In the genomic region with DNA sequence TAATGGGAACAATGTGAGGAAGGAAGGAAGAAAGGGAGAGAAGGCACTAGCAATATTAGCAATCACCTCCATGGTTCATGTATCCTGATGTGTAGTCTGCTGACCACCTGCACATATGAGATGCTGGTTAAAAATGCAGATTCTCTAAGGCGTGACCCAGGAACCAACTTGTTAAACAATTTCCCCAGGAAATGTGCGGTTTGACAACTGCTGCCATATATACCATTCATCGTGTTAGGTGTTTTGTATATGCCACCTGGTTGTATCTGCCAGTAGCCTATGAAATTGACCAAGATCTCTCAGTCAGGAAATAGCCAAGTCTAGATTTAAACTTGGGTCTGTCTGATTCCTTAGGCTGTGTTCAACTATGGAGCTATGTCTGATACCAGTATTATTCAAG, we compare ENCODE assay signal across 1 cellular context.
TF ChIP-seq lines count a peak whose summit lies in the region.

No MANE protein-coding gene starts in this region.

TF ChIP-seq in WTC11, 78 proteins besides CTCF, POLR2A, EP300 and RAD21 (continued from another document):
- TF ChIP-seq, protein P1, sequence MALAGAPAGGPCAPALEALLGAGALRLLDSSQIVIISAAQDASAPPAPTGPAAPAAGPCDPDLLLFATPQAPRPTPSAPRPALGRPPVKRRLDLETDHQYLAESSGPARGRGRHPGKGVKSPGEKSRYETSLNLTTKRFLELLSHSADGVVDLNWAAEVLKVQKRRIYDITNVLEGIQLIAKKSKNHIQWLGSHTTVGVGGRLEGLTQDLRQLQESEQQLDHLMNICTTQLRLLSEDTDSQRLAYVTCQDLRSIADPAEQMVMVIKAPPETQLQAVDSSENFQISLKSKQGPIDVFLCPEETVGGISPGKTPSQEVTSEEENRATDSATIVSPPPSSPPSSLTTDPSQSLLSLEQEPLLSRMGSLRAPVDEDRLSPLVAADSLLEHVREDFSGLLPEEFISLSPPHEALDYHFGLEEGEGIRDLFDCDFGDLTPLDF (CRISPR knock-in tag; IDR thresholded peaks at IDR 0.05), result no peak
- no peak for TF ChIP-seq PRDM15 (CRISPR knock-in tag; IDR thresholded peaks at IDR 0.05)
- no peak for TF ChIP-seq AR (CRISPR knock-in tag; IDR thresholded peaks at IDR 0.05)
- no peak for TF ChIP-seq NFYB (CRISPR knock-in tag; conservative IDR thresholded peaks at IDR 0.05; ENCODE audit: low read depth)
- no peak for TF ChIP-seq ZNF512 (CRISPR knock-in tag; IDR thresholded peaks at IDR 0.05; ENCODE audit: borderline replicate concordance)
- TF ChIP-seq HMGA2 (CRISPR knock-in tag; IDR thresholded peaks at IDR 0.05), result no peak
- TF ChIP-seq, protein P2, sequence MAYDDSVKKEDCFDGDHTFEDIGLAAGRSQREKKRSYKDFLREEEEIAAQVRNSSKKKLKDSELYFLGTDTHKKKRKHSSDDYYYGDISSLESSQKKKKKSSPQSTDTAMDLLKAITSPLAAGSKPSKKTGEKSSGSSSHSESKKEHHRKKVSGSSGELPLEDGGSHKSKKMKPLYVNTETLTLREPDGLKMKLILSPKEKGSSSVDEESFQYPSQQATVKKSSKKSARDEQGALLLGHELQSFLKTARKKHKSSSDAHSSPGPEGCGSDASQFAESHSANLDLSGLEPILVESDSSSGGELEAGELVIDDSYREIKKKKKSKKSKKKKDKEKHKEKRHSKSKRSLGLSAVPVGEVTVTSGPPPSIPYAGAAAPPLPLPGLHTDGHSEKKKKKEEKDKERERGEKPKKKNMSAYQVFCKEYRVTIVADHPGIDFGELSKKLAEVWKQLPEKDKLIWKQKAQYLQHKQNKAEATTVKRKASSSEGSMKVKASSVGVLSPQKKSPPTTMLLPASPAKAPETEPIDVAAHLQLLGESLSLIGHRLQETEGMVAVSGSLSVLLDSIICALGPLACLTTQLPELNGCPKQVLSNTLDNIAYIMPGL (CRISPR knock-in tag; IDR thresholded peaks at IDR 0.05), result no peak
- no peak for TF ChIP-seq SOX15 (CRISPR knock-in tag; IDR thresholded peaks at IDR 0.05)
- no peak for TF ChIP-seq RORB (CRISPR knock-in tag; IDR thresholded peaks at IDR 0.05)
